In genomic region chr15:75038948-75039533, GRCh38 we compare ENCODE assay signal across 1 cellular context.
TF ChIP-seq lines count a peak whose summit lies in the region.

No MANE protein-coding gene starts in this region.

TF ChIP-seq in WTC11, 78 proteins besides CTCF, POLR2A, EP300 and RAD21 (continued from another document):
- TF ChIP-seq, protein P1, sequence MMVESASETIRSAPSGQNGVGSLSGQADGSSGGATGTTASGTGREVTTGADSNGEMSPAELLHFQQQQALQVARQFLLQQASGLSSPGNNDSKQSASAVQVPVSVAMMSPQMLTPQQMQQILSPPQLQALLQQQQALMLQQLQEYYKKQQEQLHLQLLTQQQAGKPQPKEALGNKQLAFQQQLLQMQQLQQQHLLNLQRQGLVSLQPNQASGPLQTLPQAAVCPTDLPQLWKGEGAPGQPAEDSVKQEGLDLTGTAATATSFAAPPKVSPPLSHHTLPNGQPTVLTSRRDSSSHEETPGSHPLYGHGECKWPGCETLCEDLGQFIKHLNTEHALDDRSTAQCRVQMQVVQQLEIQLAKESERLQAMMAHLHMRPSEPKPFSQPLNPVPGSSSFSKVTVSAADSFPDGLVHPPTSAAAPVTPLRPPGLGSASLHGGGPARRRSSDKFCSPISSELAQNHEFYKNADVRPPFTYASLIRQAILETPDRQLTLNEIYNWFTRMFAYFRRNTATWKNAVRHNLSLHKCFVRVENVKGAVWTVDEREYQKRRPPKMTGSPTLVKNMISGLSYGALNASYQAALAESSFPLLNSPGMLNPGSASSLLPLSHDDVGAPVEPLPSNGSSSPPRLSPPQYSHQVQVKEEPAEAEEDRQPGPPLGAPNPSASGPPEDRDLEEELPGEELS (CRISPR knock-in tag; IDR thresholded peaks at IDR 0.05) = no peak
- no peak for TF ChIP-seq ETV6 (CRISPR knock-in tag; IDR thresholded peaks at IDR 0.05)
- TF ChIP-seq RORB (CRISPR knock-in tag; IDR thresholded peaks at IDR 0.05) = no peak
- no peak for TF ChIP-seq TCF7 (CRISPR knock-in tag; IDR thresholded peaks at IDR 0.05; ENCODE audit: low read depth)
- no peak for TF ChIP-seq ZNF317 (CRISPR knock-in tag; IDR thresholded peaks at IDR 0.05; ENCODE audit: borderline replicate concordance, low read depth)
- TF ChIP-seq, protein P2, sequence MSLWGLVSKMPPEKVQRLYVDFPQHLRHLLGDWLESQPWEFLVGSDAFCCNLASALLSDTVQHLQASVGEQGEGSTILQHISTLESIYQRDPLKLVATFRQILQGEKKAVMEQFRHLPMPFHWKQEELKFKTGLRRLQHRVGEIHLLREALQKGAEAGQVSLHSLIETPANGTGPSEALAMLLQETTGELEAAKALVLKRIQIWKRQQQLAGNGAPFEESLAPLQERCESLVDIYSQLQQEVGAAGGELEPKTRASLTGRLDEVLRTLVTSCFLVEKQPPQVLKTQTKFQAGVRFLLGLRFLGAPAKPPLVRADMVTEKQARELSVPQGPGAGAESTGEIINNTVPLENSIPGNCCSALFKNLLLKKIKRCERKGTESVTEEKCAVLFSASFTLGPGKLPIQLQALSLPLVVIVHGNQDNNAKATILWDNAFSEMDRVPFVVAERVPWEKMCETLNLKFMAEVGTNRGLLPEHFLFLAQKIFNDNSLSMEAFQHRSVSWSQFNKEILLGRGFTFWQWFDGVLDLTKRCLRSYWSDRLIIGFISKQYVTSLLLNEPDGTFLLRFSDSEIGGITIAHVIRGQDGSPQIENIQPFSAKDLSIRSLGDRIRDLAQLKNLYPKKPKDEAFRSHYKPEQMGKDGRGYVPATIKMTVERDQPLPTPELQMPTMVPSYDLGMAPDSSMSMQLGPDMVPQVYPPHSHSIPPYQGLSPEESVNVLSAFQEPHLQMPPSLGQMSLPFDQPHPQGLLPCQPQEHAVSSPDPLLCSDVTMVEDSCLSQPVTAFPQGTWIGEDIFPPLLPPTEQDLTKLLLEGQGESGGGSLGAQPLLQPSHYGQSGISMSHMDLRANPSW (CRISPR knock-in tag; conservative IDR thresholded peaks at IDR 0.05; ENCODE audit: low read depth) = no peak
- TF ChIP-seq GTF2I (CRISPR knock-in tag; conservative IDR thresholded peaks at IDR 0.05) = no peak
- TF ChIP-seq SMAD4 (CRISPR knock-in tag; IDR thresholded peaks at IDR 0.05) = no peak
TF ChIP-seq in WTC11: peak in this region for 0.
